Comparison of ENCODE assay signal across 29 cellular contexts in the genomic region with DNA sequence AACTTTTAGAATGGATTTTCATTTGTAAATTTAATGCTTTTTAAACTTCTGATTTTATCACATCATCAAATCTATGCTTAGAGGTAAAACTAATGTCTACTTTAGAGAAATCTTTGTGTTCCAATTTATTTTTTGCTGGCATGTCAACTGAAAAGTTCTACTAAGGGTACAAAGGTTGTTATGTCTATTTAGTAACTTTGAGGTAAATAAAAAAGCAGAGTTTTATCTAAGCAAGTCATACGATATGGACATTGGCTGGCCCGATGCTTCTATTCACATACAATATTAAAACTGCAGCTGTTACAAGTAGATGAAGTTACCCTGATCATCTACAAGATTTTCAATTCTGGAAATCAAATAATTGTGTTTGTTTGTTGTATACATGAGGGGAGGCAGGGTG.
"Had no signal": no experiment of that assay in that cellular context is flagged by ENCODE, and none has a peak within 500 bp of the region (broad histone marks: within the 10 kb centered on the region; RNA-seq: fewer than 3 reads in every experiment).

No MANE protein-coding gene starts in this region.

- H3K27ac ChIP-seq: stomach, suprapubic skin, testis, thoracic aorta, thyroid gland, tibial artery, tibial nerve, transverse colon, upper lobe of left lung, upper lobe of right lung, uterus, vagina had no signal

- ATAC-seq: stimulated activated effector memory CD8-positive, alpha-beta T cell treated with anti-CD3 and anti-CD28 coated beads, Interleukin-12 subunit alpha, Interleukin-12 subunit beta, amount 100 ng/mL, for 72 hours; stimulated activated memory B cell treated with anti-CD40 and anti-IgM and Interleukin-4, amounts not matched to agents 10 μg/mL and 1 μg/mL and 100 μg/mL, for 72 hours; stimulated activated naive B cell treated with anti-CD40 and anti-IgM and Interleukin-4, amounts not matched to agents 10 μg/mL and 1 μg/mL and 100 μg/mL, for 72 hours; stimulated activated naive CD8-positive, alpha-beta T cell treated with anti-CD3 and anti-CD28 coated beads, Interleukin-15, amount 100 ng/mL, for 72 hours; stimulated activated naive CD8-positive, alpha-beta T cell treated with anti-CD3 and anti-CD28 coated beads, Interleukin-15, Interleukin-2, amounts not matched to agents 100 U/mL and 50 U/mL, for 24 hours; upper lobe of right lung had no signal

- H3K9me3 ChIP-seq: stomach, suprapubic skin, testis, thoracic aorta, thyroid gland, tibial artery, tibial nerve, transverse colon, upper lobe of left lung, upper lobe of right lung, uterus, vagina had no signal

- H3K4me3 Mint-ChIP-seq: stimulated activated effector memory CD8-positive, alpha-beta T cell treated with anti-CD3 and anti-CD28 coated beads, Interleukin-12 subunit alpha, Interleukin-12 subunit beta, amount 100 ng/mL, for 72 hours; stimulated activated memory B cell treated with anti-CD40 and anti-IgM and Interleukin-4, amounts not matched to agents 10 μg/mL and 1 μg/mL and 100 μg/mL, for 72 hours; stimulated activated naive B cell treated with anti-CD40 and anti-IgM and Interleukin-4, amounts not matched to agents 10 μg/mL and 1 μg/mL and 100 μg/mL, for 72 hours; stimulated activated naive CD8-positive, alpha-beta T cell treated with anti-CD3 and anti-CD28 coated beads, Interleukin-15, amount 100 ng/mL, for 72 hours; stimulated activated naive CD8-positive, alpha-beta T cell treated with anti-CD3 and anti-CD28 coated beads, Interleukin-15, Interleukin-2, amounts not matched to agents 100 ng/mL and 50 ng/mL, for 24 hours; type B pancreatic cell had no signal

- H3K27ac Mint-ChIP-seq: stimulated activated effector memory CD8-positive, alpha-beta T cell treated with anti-CD3 and anti-CD28 coated beads, Interleukin-12 subunit alpha, Interleukin-12 subunit beta, amount 100 ng/mL, for 72 hours; stimulated activated memory B cell treated with anti-CD40 and anti-IgM and Interleukin-4, amounts not matched to agents 10 μg/mL and 1 μg/mL and 100 μg/mL, for 72 hours; stimulated activated naive B cell treated with anti-CD40 and anti-IgM and Interleukin-4, amounts not matched to agents 10 μg/mL and 1 μg/mL and 100 μg/mL, for 72 hours; stimulated activated naive CD8-positive, alpha-beta T cell treated with anti-CD3 and anti-CD28 coated beads, Interleukin-15, amount 100 ng/mL, for 72 hours; stimulated activated naive CD8-positive, alpha-beta T cell treated with anti-CD3 and anti-CD28 coated beads, Interleukin-15, Interleukin-2, amounts not matched to agents 100 ng/mL and 50 ng/mL, for 24 hours; type B pancreatic cell had no signal

- H3K36me3 Mint-ChIP-seq: stimulated activated effector memory CD8-positive, alpha-beta T cell treated with anti-CD3 and anti-CD28 coated beads, Interleukin-12 subunit alpha, Interleukin-12 subunit beta, amount 100 ng/mL, for 72 hours; stimulated activated memory B cell treated with anti-CD40 and anti-IgM and Interleukin-4, amounts not matched to agents 10 μg/mL and 1 μg/mL and 100 μg/mL, for 72 hours; stimulated activated naive B cell treated with anti-CD40 and anti-IgM and Interleukin-4, amounts not matched to agents 10 μg/mL and 1 μg/mL and 100 μg/mL, for 72 hours; type B pancreatic cell had no signal

- H3K27me3 Mint-ChIP-seq: stimulated activated memory B cell treated with anti-CD40 and anti-IgM and Interleukin-4, amounts not matched to agents 10 μg/mL and 1 μg/mL and 100 μg/mL, for 72 hours; stimulated activated naive B cell treated with anti-CD40 and anti-IgM and Interleukin-4, amounts not matched to agents 10 μg/mL and 1 μg/mL and 100 μg/mL, for 72 hours; stimulated activated naive CD8-positive, alpha-beta T cell treated with anti-CD3 and anti-CD28 coated beads, Interleukin-15, amount 100 ng/mL, for 72 hours; stimulated activated naive CD8-positive, alpha-beta T cell treated with anti-CD3 and anti-CD28 coated beads, Interleukin-15, Interleukin-2, amounts not matched to agents 100 ng/mL and 50 ng/mL, for 24 hours had no signal

- DNase-seq: stimulated activated CD4-positive, alpha-beta T cell treated with anti-CD3 and anti-CD28 coated beads, Interleukin-2, amount 100 ng/mL, for 48 hours; stimulated activated CD4-positive, alpha-beta T cell treated with anti-CD3 and anti-CD28 coated beads, Interleukin-4, amount 100 ng/mL, for 1 hour; stimulated activated CD4-positive, alpha-beta T cell treated with anti-CD3 and anti-CD28 coated beads, Interleukin-4, amount 100 ng/mL, for 24 hours; stimulated activated CD4-positive, alpha-beta T cell treated with anti-CD3 and anti-CD28 coated beads, Interleukin-4, amount 100 ng/mL, for 4 hours; stimulated activated CD8-positive, alpha-beta memory T cell treated with anti-CD3 and anti-CD28 coated beads, Interleukin-4, amount 100 ng/mL, for 48 hours; stimulated activated naive B cell treated with anti-CD40 and anti-IgM and Interleukin-4, amounts not matched to agents 10 μg/mL and 1 μg/mL and 100 μg/mL, for 72 hours; stimulated activated naive CD4-positive, alpha-beta T cell; stimulated activated naive CD4-positive, alpha-beta T cell treated with Interleukin-2 at 50 U/mL for 16 hours; stimulated activated naive CD8-positive, alpha-beta T cell treated with anti-CD3 and anti-CD28 coated beads, Interleukin-15, amount 100 ng/mL, for 72 hours; stimulated activated naive CD8-positive, alpha-beta T cell treated with anti-CD3 and anti-CD28 coated beads, Interleukin-15, Interleukin-2, amounts not matched to agents 100 U/mL and 50 U/mL, for 24 hours; stomach; substantia nigra; testis; thyroid gland; tibial artery; transverse colon; trophoblast cell; upper lobe of left lung; upper lobe of right lung; uterus had no signal

- H3K4me1 Mint-ChIP-seq: stimulated activated effector memory CD8-positive, alpha-beta T cell treated with anti-CD3 and anti-CD28 coated beads, Interleukin-12 subunit alpha, Interleukin-12 subunit beta, amount 100 ng/mL, for 72 hours; stimulated activated memory B cell treated with anti-CD40 and anti-IgM and Interleukin-4, amounts not matched to agents 10 μg/mL and 1 μg/mL and 100 μg/mL, for 72 hours; stimulated activated naive B cell treated with anti-CD40 and anti-IgM and Interleukin-4, amounts not matched to agents 10 μg/mL and 1 μg/mL and 100 μg/mL, for 72 hours; stimulated activated naive CD8-positive, alpha-beta T cell treated with anti-CD3 and anti-CD28 coated beads, Interleukin-15, amount 100 ng/mL, for 72 hours had no signal

- H3K36me3 ChIP-seq: stomach, suprapubic skin, thoracic aorta, thyroid gland, tibial artery, tibial nerve, transverse colon, upper lobe of left lung, upper lobe of right lung, uterus, vagina had no signal

- H3K4me1 ChIP-seq: stomach, suprapubic skin, testis, thyroid gland, tibial artery, tibial nerve, transverse colon, upper lobe of left lung, upper lobe of right lung, uterus, vagina had no signal

- H3K4me3 ChIP-seq: stomach, suprapubic skin, testis, thoracic aorta, thyroid gland, tibial artery, tibial nerve, transverse colon, upper lobe of left lung, upper lobe of right lung, uterus, vagina had no signal

- FAIRE-seq: urothelium cell line had no signal

- H3K9me3 Mint-ChIP-seq: stimulated activated memory B cell treated with anti-CD40 and anti-IgM and Interleukin-4, amounts not matched to agents 10 μg/mL and 1 μg/mL and 100 μg/mL, for 72 hours; stimulated activated naive B cell treated with anti-CD40 and anti-IgM and Interleukin-4, amounts not matched to agents 10 μg/mL and 1 μg/mL and 100 μg/mL, for 72 hours had no signal

- H3K27me3 ChIP-seq: stomach, suprapubic skin, testis, thyroid gland, tibial artery, tibial nerve, transverse colon, upper lobe of left lung, upper lobe of right lung, uterus, vagina had no signal
